24 cellular contexts compared by ENCODE assay signal in the genomic region with DNA sequence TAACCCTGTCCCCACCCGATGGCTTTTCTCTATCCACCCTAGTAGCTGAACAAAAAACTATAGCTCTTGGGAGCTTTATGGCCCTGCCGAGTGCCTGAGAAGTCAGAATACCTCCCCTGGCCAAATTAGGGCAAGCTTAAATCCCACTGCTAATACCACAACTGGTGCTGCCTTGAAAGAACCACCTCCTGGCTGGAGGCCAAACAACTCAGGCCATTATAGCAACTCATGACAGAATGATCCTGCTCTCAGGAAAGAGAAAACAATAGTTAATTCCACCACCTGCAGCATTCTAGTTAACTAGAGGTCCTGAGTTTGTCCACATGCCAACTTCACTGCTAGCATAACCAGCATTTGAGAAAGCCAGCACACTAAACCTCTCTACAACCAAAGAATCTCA.
DNase-seq lines count a peak whose midpoint lies in the region; TF ChIP-seq lines count a peak whose summit lies in the region.
"Had no signal": no experiment of that assay in that cellular context is flagged by ENCODE, and none has a peak within 500 bp of the region (broad histone marks: within the 10 kb centered on the region; RNA-seq: fewer than 3 reads in every experiment).

No MANE protein-coding gene starts in this region.

- intact Hi-C loops in esophagus muscularis mucosa (cut with DNase I): no loop called here

- TF ChIP-seq POLR2A in esophagus muscularis mucosa (IDR thresholded peaks at IDR 0.05; ENCODE audit: low read depth): no peak

- WGBS in esophagus muscularis mucosa: 93% methylated on average over 2 of the region's 2 CpGs

- H3K27ac ChIP-seq in esophagus muscularis mucosa (replicated peaks in 1 of 4): no peak overlapping the region
- H3K27ac ChIP-seq: HL-60 had no signal

- DNase-seq in NCI-H345 (lab: John Stamatoyannopoulos, UW): peak; percentile 28
- DNase-seq in NCI-H345 treated with DMSO at 0.1 percent for 48 hours (lab: John Stamatoyannopoulos, UW; ENCODE audit: unreplicated experiment): no peak
- peak; percentile 81 to 93 for DNase-seq in NCI-H524 (lab: John Stamatoyannopoulos, UW)
- peak; percentile 53 for DNase-seq in esophagus muscularis mucosa (ENCODE audit: extremely low spot score)
- peak; percentile 95 for DNase-seq in renal cortical epithelial cell (ENCODE audit: low read depth)
- DNase-seq in stimulated activated CD4-positive, alpha-beta T cell treated with anti-CD3 and anti-CD28 coated beads, Interleukin-2, amount 100 ng/mL, for 24 hours: no peak
- no peak for DNase-seq in GM19240 (ENCODE audit: insufficient read length, low spot score)
- no peak for DNase-seq in hippocampal formation (lab: John Stamatoyannopoulos, UW)
- DNase-seq: 8988T; AML-193; C1 segment of cervical spinal cord; Calu3; CD8-positive, alpha-beta T cell; DMS153; GDM1; H7; MM.1S; NCI-H1048; NCI-H1436 treated with DMSO at 0.1 percent for 48 hours; NCI-H2029 treated with DMSO at 0.1 percent for 48 hours; NCI-H748 treated with DMSO at 0.1 percent for 48 hours; T-helper 1 cell had no signal

- TF ChIP-seq CTCF in esophagus muscularis mucosa (IDR thresholded peaks at IDR 0.05): no peak

- H3K36me3 ChIP-seq in esophagus muscularis mucosa: no peaks in the 10 kb centered on the region

- no peaks in the 10 kb centered on the region for H3K27me3 ChIP-seq in esophagus muscularis mucosa

- no peak overlapping the region for H3K4me3 ChIP-seq in esophagus muscularis mucosa
- H3K4me3 ChIP-seq: K562 had no signal

- H3K4me1 ChIP-seq in esophagus muscularis mucosa: no peaks in the 10 kb centered on the region

- H3K9me3 ChIP-seq in esophagus muscularis mucosa: peaks cover 0 to 15% (median 2%) of the 10 kb centered on the region in 4 donors

- TF ChIP-seq EP300 in esophagus muscularis mucosa (IDR thresholded peaks at IDR 0.05): no peak

Comparison
In these comparisons a context has a peak if more than half of its experiments do, and no peak if none do; other contexts are left out.
1. DNase-seq: peak in NCI-H345 (single experiment), NCI-H524 (2 of 2), esophagus muscularis mucosa (single experiment) and renal cortical epithelial cell (single experiment); none in NCI-H345 treated with DMSO at 0.1 percent for 48 hours (single experiment), stimulated activated CD4-positive, alpha-beta T cell treated with anti-CD3 and anti-CD28 coated beads, Interleukin-2, amount 100 ng/mL, for 24 hours (0 of 2), GM19240 (single experiment) and hippocampal formation (0 of 2).